Comparison of ENCODE assay signal across 9 cellular contexts in the genomic region with DNA sequence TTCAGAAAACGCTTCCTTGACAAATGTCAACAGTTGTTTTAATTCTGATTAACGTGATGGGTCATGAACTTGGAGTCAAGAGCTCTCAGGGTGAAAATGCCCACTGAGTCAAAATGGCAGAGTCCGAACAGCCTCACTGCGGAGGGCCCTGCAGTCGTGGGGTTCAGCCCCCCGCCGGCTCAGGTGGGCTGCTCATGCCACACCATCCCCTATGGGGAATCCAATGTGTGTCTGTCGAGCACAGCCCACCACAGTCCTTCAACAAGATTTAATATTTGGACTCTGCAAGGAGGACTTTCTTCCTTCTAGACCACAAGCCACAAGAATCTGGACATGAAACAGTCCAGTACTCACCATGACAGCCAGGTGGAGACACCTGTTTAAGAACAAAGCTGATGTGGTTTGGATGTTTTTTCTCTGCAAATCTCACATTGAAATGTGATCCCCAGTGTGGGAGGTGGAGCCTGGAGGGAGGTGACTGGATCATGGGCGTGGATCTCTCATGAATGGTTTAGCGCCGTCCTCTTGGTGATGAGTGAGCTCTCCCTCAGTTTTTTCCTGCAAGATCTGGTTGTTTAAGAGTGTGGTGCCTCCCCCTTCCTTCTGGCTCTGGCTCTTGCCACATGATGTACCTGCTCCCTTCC.
DNase-seq lines count a peak whose midpoint lies in the region; ATAC-seq and TF ChIP-seq lines count a peak whose summit lies in the region.
"Had no signal": no experiment of that assay in that cellular context is flagged by ENCODE, and none has a peak within 500 bp of the region (broad histone marks: within the 10 kb centered on the region; RNA-seq: fewer than 3 reads in every experiment).

No MANE protein-coding gene starts in this region.

- 62 to 63% methylated on average over 11 of the region's 11 CpGs for WGBS in lung, 2 donors

- H3K27ac ChIP-seq in lung (ENCODE audit: low read depth in 1 of 2, low read length in 1 of 2) = no peak overlapping the region
- H3K27ac ChIP-seq: tibial nerve had no signal

- DNase-seq in D341Med (ENCODE audit: low spot score) = peak; percentile 7
- DNase-seq in LoVo (ENCODE audit: low spot score) = peak; percentile 47
- peak; percentile 42 for DNase-seq in activated CD8-positive, alpha-beta memory T cell treated with anti-CD3 and anti-CD28 coated beads, Interleukin-2, amount 50 U/mL, for 48 hours
- peak; percentile 53 for DNase-seq in lung (ENCODE audit: low spot score)
- no peak for DNase-seq in NCI-H1436 treated with DMSO at 0.1 percent for 48 hours (lab: John Stamatoyannopoulos, UW)
- no peak for DNase-seq in NCI-H2227 (lab: John Stamatoyannopoulos, UW; ENCODE audit: unreplicated experiment)
- no peak for DNase-seq in activated naive CD8-positive, alpha-beta T cell treated with anti-CD3 and anti-CD28 coated beads for 36 hours

- H3K36me3 Mint-ChIP-seq in activated naive CD8-positive, alpha-beta T cell treated with anti-CD3 and anti-CD28 coated beads for 36 hours = no peaks in the 10 kb centered on the region

- no peak overlapping the region for H3K4me3 ChIP-seq in lung
- H3K4me3 ChIP-seq: tibial nerve had no signal

- peaks cover 4% of the 10 kb centered on the region for H3K27me3 Mint-ChIP-seq in activated naive CD8-positive, alpha-beta T cell treated with anti-CD3 and anti-CD28 coated beads for 36 hours

- TF ChIP-seq CTCF in lung (IDR thresholded peaks at IDR 0.05; ENCODE audit: control extremely low read depth, extremely low read depth) = no peak

- peaks cover 0 to 2% of the 10 kb centered on the region in 2 donors for H3K9me3 ChIP-seq in lung (ENCODE audit: control insufficient read depth in 2 of 2, insufficient read depth in 1 of 2, low read length in 1 of 2)
- H3K9me3 ChIP-seq: tibial nerve had no signal

- H3K9me3 Mint-ChIP-seq in activated naive CD8-positive, alpha-beta T cell treated with anti-CD3 and anti-CD28 coated beads for 36 hours = no peaks in the 10 kb centered on the region

- H3K27ac Mint-ChIP-seq in activated naive CD8-positive, alpha-beta T cell treated with anti-CD3 and anti-CD28 coated beads for 36 hours = no peak overlapping the region

- H3K4me1 ChIP-seq in lung (ENCODE audit: control insufficient read depth in 2 of 2, insufficient read depth in 2 of 2, low read length in 2 of 2) = peaks cover 0 to 8% of the 10 kb centered on the region in 2 donors

- no peak overlapping the region for H3K4me3 Mint-ChIP-seq in activated naive CD8-positive, alpha-beta T cell treated with anti-CD3 and anti-CD28 coated beads for 36 hours

- no peaks in the 10 kb centered on the region for H3K36me3 ChIP-seq in lung (ENCODE audit: control insufficient read depth in 2 of 2, insufficient read depth in 2 of 2, low read length in 2 of 2)
- H3K36me3 ChIP-seq: tibial nerve had no signal

- H3K4me1 Mint-ChIP-seq in activated naive CD8-positive, alpha-beta T cell treated with anti-CD3 and anti-CD28 coated beads for 36 hours = no peaks in the 10 kb centered on the region

- no peaks in the 10 kb centered on the region for H3K27me3 ChIP-seq in lung (ENCODE audit: control insufficient read depth, insufficient read depth)
- H3K27me3 ChIP-seq: tibial nerve had no signal

- ATAC-seq in lung (ENCODE audit: insufficient read depth, low FRiP score) (no peak), GM21381 (IDR thresholded peaks at IDR 0.05; ENCODE audit: unreplicated experiment) (no peak)

Comparison
In these comparisons a context has a peak if more than half of its experiments do, and no peak if none do; other contexts are left out.
1. DNase-seq: peak in D341Med (single experiment), LoVo (single experiment), activated CD8-positive, alpha-beta memory T cell treated with anti-CD3 and anti-CD28 coated beads, Interleukin-2, amount 50 U/mL, for 48 hours (single experiment) and lung (single experiment); none in NCI-H1436 treated with DMSO at 0.1 percent for 48 hours (single experiment), NCI-H2227 (single experiment) and activated naive CD8-positive, alpha-beta T cell treated with anti-CD3 and anti-CD28 coated beads for 36 hours (single experiment).